Comparison of ENCODE assay signal across 8 cellular contexts in the genomic region with DNA sequence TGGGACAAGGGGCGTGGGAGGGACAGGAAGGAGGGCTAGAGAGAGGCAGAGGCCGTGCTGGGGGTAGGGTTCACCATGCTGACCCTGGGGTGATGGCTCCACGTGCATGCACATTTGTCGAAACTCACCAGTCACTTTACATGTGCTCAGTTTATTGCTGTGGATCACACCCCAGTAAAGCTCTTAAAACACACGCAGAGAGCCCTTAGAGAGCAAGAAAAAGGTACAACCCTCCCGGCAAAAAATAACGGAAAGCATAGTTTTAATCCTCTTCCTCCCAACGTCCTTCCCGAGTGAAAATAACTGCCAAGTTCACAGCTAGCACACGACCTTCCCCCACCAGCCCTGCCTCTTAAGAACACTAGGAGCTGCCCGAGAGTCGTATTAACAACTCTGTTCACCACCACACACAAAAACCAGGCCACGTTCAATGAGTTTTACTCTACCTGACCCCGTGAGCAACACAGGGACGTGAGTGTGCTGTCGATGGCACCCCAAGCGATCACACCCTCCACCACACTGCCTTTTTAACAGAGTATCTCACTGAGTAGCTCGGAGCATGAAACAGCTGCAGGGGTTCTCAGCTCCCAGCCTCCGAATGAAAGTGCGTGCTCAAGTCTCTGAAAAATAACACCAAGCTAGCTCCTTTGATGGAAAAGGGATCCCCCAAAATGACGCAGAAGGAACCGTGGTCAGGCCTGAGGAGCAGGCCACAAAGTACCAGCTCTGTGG. TPM values are rescaled to one million over a fixed set of nuclear protein-coding genes. Genes with fewer than 3 reads are reported as not detected.
A peak's percentile ranks its signal among the peaks of the same experiment; 100 is the strongest.
DNase-seq lines count a peak whose midpoint lies in the region; ATAC-seq and TF ChIP-seq lines count a peak whose summit lies in the region.

No MANE protein-coding gene starts in this region.

- no peak overlapping the region for H3K27ac ChIP-seq in PC-9

- no peaks in the 10 kb centered on the region for H3K9me3 ChIP-seq in PC-9 (ENCODE audit: insufficient read depth, low read depth)

- H3K36me3 Mint-ChIP-seq in WTC11 (no peaks in the 10 kb centered on the region), glutamatergic neuron (ENCODE audit: unreplicated experiment) (no peaks in the 10 kb centered on the region)

- CTCF ChIA-PET in WTC11 (lab: Charles Lee), result interaction anchor here (0.9 to 2.3 kb wide), 5 partner anchors 10 to 139 kb away, joined by 3 to 9 read pairs (median 4); no protein-coding TSS in a partner anchor
- CTCF ChIA-PET in PC-9 (lab: Charles Lee), result no interaction called here

- H3K27ac Mint-ChIP-seq in WTC11, result peak overlapping the region; percentile 81
- H3K27ac Mint-ChIP-seq in glutamatergic neuron (ENCODE audit: unreplicated experiment), result peak overlapping the region; percentile 53

- H3F3A ChIP-seq in PC-9 (ENCODE audit: insufficient read depth, low read depth), result peaks cover 6% of the 10 kb centered on the region; the same call in 1 of the 2 replicates

- TF ChIP-seq CTCF in GM10266 (IDR thresholded peaks at IDR 0.05; ENCODE audit: control insufficient read depth, insufficient read depth, low read depth, missing control alignments) (peak; percentile 17), WTC11 (IDR thresholded peaks at IDR 0.05) (no peak), glutamatergic neuron (IDR thresholded peaks at IDR 0.05; ENCODE audit: partially characterized antibody, unreplicated experiment) (no peak), PC-9 (conservative IDR thresholded peaks at IDR 0.05) (no peak)

- POLR2A ChIA-PET in WTC11 (lab: Charles Lee) (no interaction called here), PC-9 (lab: Charles Lee; ENCODE audit: unreplicated experiment) (no interaction called here)

- ATAC-seq in WTC11, result no peak
- ATAC-seq in sciatic nerve, result peak; percentile 87
- no peak for ATAC-seq in GM21381 (IDR thresholded peaks at IDR 0.05; ENCODE audit: unreplicated experiment)
- no peak for ATAC-seq in HG03342 (IDR thresholded peaks at IDR 0.05; ENCODE audit: unreplicated experiment)

- peaks cover 48% of the 10 kb centered on the region for H3K4me1 Mint-ChIP-seq in WTC11
- peaks cover 39% of the 10 kb centered on the region for H3K4me1 Mint-ChIP-seq in glutamatergic neuron (ENCODE audit: low read depth, unreplicated experiment)

- peaks cover 31% of the 10 kb centered on the region for H4K20me1 ChIP-seq in PC-9 (ENCODE audit: insufficient read depth)

- H3K4me1 ChIP-seq in PC-9 (replicated peaks; ENCODE audit: insufficient read depth), result peaks cover 10% of the 10 kb centered on the region

- no peak overlapping the region for H2AFZ ChIP-seq in PC-9

- H3K27me3 Mint-ChIP-seq in WTC11 (ENCODE audit: low read depth) (no peaks in the 10 kb centered on the region), glutamatergic neuron (ENCODE audit: unreplicated experiment) (peaks cover 2% of the 10 kb centered on the region)

- H3K9me2 ChIP-seq in PC-9 (ENCODE audit: insufficient read depth), result no peaks in the 10 kb centered on the region

- no peaks in the 10 kb centered on the region for H3K9me3 Mint-ChIP-seq in WTC11
- H3K9me3 Mint-ChIP-seq in glutamatergic neuron (ENCODE audit: unreplicated experiment), result peaks cover 4% of the 10 kb centered on the region

- no peaks in the 10 kb centered on the region for H3K36me3 ChIP-seq in PC-9 (ENCODE audit: low read depth)

- no peak for DNase-seq in GM10266 (ENCODE audit: extremely low spot score)
- no peak for DNase-seq in WTC11 (ENCODE audit: low spot score)
- no peak for DNase-seq in glutamatergic neuron
- DNase-seq in sciatic nerve (ENCODE audit: low spot score), result no peak
- DNase-seq in PC-9, result no peak
- no peak for DNase-seq in NCI-H2029 treated with DMSO at 0.1 percent for 48 hours (lab: John Stamatoyannopoulos, UW)

- no TSS peak for BruUV-seq in PC-9 (replicated peaks; lab: Mats Ljungman, UMichigan)

- no peak overlapping the region for H3K4me2 ChIP-seq in PC-9

- no peak overlapping the region for H3K4me3 Mint-ChIP-seq in WTC11
- H3K4me3 Mint-ChIP-seq in glutamatergic neuron (ENCODE audit: unreplicated experiment), result peak overlapping the region; percentile 22

- intact Hi-C loops in sciatic nerve (cut with DNase I) (no loop called here), PC-9 (cut with micrococcal nuclease; ENCODE audit: unreplicated experiment) (no loop called here)

- peaks cover 92% of the 10 kb centered on the region for H3K79me2 ChIP-seq in PC-9 (ENCODE audit: low read depth)

- H3K4me3 ChIP-seq in PC-9, result no peak overlapping the region

- H3K27me3 ChIP-seq in PC-9 (ENCODE audit: insufficient read depth, low read depth), result no peaks in the 10 kb centered on the region

TF ChIP-seq in WTC11, 78 proteins besides CTCF, POLR2A, EP300 and RAD21:
- TF ChIP-seq FOXP1 (CRISPR knock-in tag; IDR thresholded peaks at IDR 0.05; ENCODE audit: borderline replicate concordance) (no peak), FOXK1 (CRISPR knock-in tag; IDR thresholded peaks at IDR 0.05) (no peak), JUN (CRISPR knock-in tag; IDR thresholded peaks at IDR 0.05) (no peak), TP53 (CRISPR knock-in tag; IDR thresholded peaks at IDR 0.05) (no peak), CREB1 (CRISPR knock-in tag; IDR thresholded peaks at IDR 0.05) (no peak), SMAD4 (CRISPR knock-in tag; IDR thresholded peaks at IDR 0.05) (no peak), ZNF423 (CRISPR knock-in tag; IDR thresholded peaks at IDR 0.05) (no peak), ZNF416 (CRISPR knock-in tag; IDR thresholded peaks at IDR 0.05) (no peak), NFE2L1 (CRISPR knock-in tag; IDR thresholded peaks at IDR 0.05) (no peak)
- TF ChIP-seq, protein P1, sequence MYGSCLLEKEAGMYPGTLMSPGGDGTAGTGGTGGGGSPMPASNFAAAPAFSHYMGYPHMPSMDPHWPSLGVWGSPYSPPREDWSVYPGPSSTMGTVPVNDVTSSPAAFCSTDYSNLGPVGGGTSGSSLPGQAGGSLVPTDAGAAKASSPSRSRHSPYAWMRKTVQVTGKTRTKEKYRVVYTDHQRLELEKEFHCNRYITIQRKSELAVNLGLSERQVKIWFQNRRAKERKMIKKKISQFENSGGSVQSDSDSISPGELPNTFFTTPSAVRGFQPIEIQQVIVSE (CRISPR knock-in tag; IDR thresholded peaks at IDR 0.05; ENCODE audit: borderline replicate concordance), result no peak
- TF ChIP-seq, protein P2, sequence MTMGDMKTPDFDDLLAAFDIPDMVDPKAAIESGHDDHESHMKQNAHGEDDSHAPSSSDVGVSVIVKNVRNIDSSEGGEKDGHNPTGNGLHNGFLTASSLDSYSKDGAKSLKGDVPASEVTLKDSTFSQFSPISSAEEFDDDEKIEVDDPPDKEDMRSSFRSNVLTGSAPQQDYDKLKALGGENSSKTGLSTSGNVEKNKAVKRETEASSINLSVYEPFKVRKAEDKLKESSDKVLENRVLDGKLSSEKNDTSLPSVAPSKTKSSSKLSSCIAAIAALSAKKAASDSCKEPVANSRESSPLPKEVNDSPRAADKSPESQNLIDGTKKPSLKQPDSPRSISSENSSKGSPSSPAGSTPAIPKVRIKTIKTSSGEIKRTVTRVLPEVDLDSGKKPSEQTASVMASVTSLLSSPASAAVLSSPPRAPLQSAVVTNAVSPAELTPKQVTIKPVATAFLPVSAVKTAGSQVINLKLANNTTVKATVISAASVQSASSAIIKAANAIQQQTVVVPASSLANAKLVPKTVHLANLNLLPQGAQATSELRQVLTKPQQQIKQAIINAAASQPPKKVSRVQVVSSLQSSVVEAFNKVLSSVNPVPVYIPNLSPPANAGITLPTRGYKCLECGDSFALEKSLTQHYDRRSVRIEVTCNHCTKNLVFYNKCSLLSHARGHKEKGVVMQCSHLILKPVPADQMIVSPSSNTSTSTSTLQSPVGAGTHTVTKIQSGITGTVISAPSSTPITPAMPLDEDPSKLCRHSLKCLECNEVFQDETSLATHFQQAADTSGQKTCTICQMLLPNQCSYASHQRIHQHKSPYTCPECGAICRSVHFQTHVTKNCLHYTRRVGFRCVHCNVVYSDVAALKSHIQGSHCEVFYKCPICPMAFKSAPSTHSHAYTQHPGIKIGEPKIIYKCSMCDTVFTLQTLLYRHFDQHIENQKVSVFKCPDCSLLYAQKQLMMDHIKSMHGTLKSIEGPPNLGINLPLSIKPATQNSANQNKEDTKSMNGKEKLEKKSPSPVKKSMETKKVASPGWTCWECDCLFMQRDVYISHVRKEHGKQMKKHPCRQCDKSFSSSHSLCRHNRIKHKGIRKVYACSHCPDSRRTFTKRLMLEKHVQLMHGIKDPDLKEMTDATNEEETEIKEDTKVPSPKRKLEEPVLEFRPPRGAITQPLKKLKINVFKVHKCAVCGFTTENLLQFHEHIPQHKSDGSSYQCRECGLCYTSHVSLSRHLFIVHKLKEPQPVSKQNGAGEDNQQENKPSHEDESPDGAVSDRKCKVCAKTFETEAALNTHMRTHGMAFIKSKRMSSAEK (CRISPR knock-in tag; IDR thresholded peaks at IDR 0.05; ENCODE audit: borderline replicate concordance), result no peak
- TF ChIP-seq, protein P3, sequence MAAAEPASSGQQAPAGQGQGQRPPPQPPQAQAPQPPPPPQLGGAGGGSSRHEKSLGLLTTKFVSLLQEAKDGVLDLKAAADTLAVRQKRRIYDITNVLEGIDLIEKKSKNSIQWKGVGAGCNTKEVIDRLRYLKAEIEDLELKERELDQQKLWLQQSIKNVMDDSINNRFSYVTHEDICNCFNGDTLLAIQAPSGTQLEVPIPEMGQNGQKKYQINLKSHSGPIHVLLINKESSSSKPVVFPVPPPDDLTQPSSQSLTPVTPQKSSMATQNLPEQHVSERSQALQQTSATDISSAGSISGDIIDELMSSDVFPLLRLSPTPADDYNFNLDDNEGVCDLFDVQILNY (CRISPR knock-in tag; IDR thresholded peaks at IDR 0.05), result no peak

RNA-seq across cellular contexts. Expression of a gene that starts 39.7 kb away (rescaled TPM):
- total RNA-seq in WTC11 (2021), result 31.0 to 34.4 TPM (median 33.7 TPM) in 3 replicates
- 20.0 TPM for total RNA-seq in glutamatergic neuron (ENCODE audit: unreplicated experiment)
- 20.1 TPM for total RNA-seq in sciatic nerve
- total RNA-seq in PC-9 (2021), result 25.8 and 32.5 TPM in 2 replicates
